Comparison of ENCODE assay signal across 9 cellular contexts in genomic region chr1:23184203-23184602, GRCh38. TPM values are rescaled to one million over a fixed set of nuclear protein-coding genes. Genes with fewer than 3 reads are reported as not detected.
DNase-seq lines count a peak whose midpoint lies in the region; ATAC-seq and TF ChIP-seq lines count a peak whose summit lies in the region.
"Had no signal": no experiment of that assay in that cellular context is flagged by ENCODE, and none has a peak within 500 bp of the region (broad histone marks: within the 10 kb centered on the region; RNA-seq: fewer than 3 reads in every experiment).

No MANE protein-coding gene starts in this region.

- dilution Hi-C loops in mammary epithelial cell (cut with HindIII; ENCODE audit: low sequenced_read_pairs) = loop anchor here (5.0 kb wide), 3 partner anchors 77 to 202 kb away; no protein-coding TSS in a partner anchor

- H3K36me3 ChIP-seq in ACC112 (ENCODE audit: insufficient read depth, low read length) = no peaks in the 10 kb centered on the region
- H3K36me3 ChIP-seq in HCT116 (ENCODE audit: control insufficient read depth in 1 of 2, insufficient read depth in 2 of 2, low read length in 2 of 2) = no peaks in the 10 kb centered on the region
- H3K36me3 ChIP-seq in mammary epithelial cell (ENCODE audit: insufficient read depth, low read length) = no peaks in the 10 kb centered on the region

- H3K9me3 ChIP-seq in HCT116 (ENCODE audit: control insufficient read depth in 1 of 2, insufficient read depth in 1 of 2, low read depth in 1 of 2, low read length in 2 of 2) (no peaks in the 10 kb centered on the region), mammary epithelial cell (replicated peaks; ENCODE audit: insufficient read depth, low read length) (no peaks in the 10 kb centered on the region)

- TF ChIP-seq RAD21 in HCT116 (IDR thresholded peaks at IDR 0.05; ENCODE audit: low read depth) = no peak

- H2AFZ ChIP-seq in ACC112 (ENCODE audit: low read length, unreplicated experiment) (peak overlapping the region; percentile 80), HCT116 (ENCODE audit: low read depth, low read length, poor library complexity, severe bottlenecking) (peak overlapping the region; percentile 82), mammary epithelial cell (ENCODE audit: low read depth, low read length) (no peak overlapping the region)

- no peak overlapping the region for H3K9ac ChIP-seq in HCT116 (ENCODE audit: low read length)
- H3K9ac ChIP-seq in mammary epithelial cell (ENCODE audit: insufficient read depth, low read length) = no peak overlapping the region

- DNase-seq in HCT116 (ENCODE audit: low read depth, low spot score) (no peak), astrocyte of the spinal cord (ENCODE audit: low read depth, low spot score) (no peak), NCI-H2081 (lab: John Stamatoyannopoulos, UW) (no peak), mammary epithelial cell (no peak), NCI-H526 (lab: John Stamatoyannopoulos, UW) (no peak)
- DNase-seq in naive thymus-derived CD8-positive, alpha-beta T cell = no peak
- no peak for DNase-seq in stimulated activated CD4-positive, alpha-beta T cell treated with anti-CD3 and anti-CD28 coated beads, Interleukin-12 subunit alpha, Interleukin-12 subunit beta, amount 100 ng/mL, for 4 hours
- DNase-seq: DMS 273 treated with DMSO at 0.1 percent for 48 hours had no signal

- H4K20me1 ChIP-seq in HCT116 (ENCODE audit: insufficient read depth) (no peaks in the 10 kb centered on the region), mammary epithelial cell (ENCODE audit: insufficient read depth, low read length) (no peaks in the 10 kb centered on the region)

- H3K27me3 ChIP-seq in ACC112 (ENCODE audit: insufficient read depth, low read length) = no peaks in the 10 kb centered on the region
- H3K27me3 ChIP-seq in HCT116 (ENCODE audit: insufficient read depth, low read length) = no peaks in the 10 kb centered on the region
- no peaks in the 10 kb centered on the region for H3K27me3 ChIP-seq in mammary epithelial cell (ENCODE audit: insufficient read depth, low read length)

- H3K4me1 ChIP-seq in ACC112 (ENCODE audit: control insufficient read depth, insufficient read depth, low read length, unreplicated experiment) = peaks cover 9% of the 10 kb centered on the region
- peaks cover 15 to 26% of the 10 kb centered on the region in 2 experiments for H3K4me1 ChIP-seq in HCT116 (ENCODE audit: control insufficient read depth in 1 of 2, insufficient read depth in 2 of 2, low read length in 2 of 2)
- peaks cover 17% of the 10 kb centered on the region for H3K4me1 ChIP-seq in mammary epithelial cell (ENCODE audit: insufficient read depth, low read length)

- in situ Hi-C loops in astrocyte of the spinal cord (cut with HindIII; ENCODE audit: low sequenced_read_pairs) (loop anchor here (10.0 kb wide), 1 partner anchor 89 kb away; no protein-coding TSS in a partner anchor), mammary epithelial cell (cut with MboI; ENCODE audit: low sequenced_read_pairs in 2 of 2) (loop anchor here (10.0 to 25.0 kb wide), 3 partner anchors 91 to 353 kb away; partner anchors contain the start of genes E2F2 (in 1 of the 2) and LACTBL1 (in 1 of the 2))

- peaks cover 3 to 10% (median 4%) of the 10 kb centered on the region in 4 donors for H3K4me1 Mint-ChIP-seq in naive thymus-derived CD8-positive, alpha-beta T cell

- H3K9me3 Mint-ChIP-seq in naive thymus-derived CD8-positive, alpha-beta T cell = no peaks in the 10 kb centered on the region

- peak overlapping the region; percentile 60 to 82 (median 72) for H3K4me3 Mint-ChIP-seq in naive thymus-derived CD8-positive, alpha-beta T cell

- H3K4me3 ChIP-seq in ACC112 (ENCODE audit: low read depth, low read length) (peak overlapping the region; percentile 69), HCT116 (replicated peaks in 1 of 2; ENCODE audit: low read depth in 1 of 2, low read length in 2 of 2) (no peak overlapping the region), astrocyte of the spinal cord (ENCODE audit: low read depth, low read length) (peak overlapping the region; percentile 27), mammary epithelial cell (replicated peaks in 1 of 3; ENCODE audit: insufficient read depth in 1 of 3, low read depth in 2 of 3, low read length in 3 of 3) (no peak overlapping the region)

- POLR2A ChIA-PET in HCT116 (lab: Charles Lee) = interaction anchor here (0.8 to 1.7 kb wide), 4 partner anchors 14 to 208 kb away, joined by 3 to 9 read pairs (median 4); partner anchors contain the start of gene LUZP1
- POLR2A ChIA-PET in naive thymus-derived CD8-positive, alpha-beta T cell (lab: Charles Lee) = interaction anchor here (0.5 to 2.8 kb wide), 3 partner anchors 12 to 85 kb away, joined by 4 to 24 read pairs (median 4); partner anchors contain the start of gene LUZP1

- H3K4me2 ChIP-seq in HCT116 (ENCODE audit: low read length) = peak overlapping the region; percentile 52; the same call in 1 of the 2 replicates
- no peak overlapping the region for H3K4me2 ChIP-seq in mammary epithelial cell (ENCODE audit: insufficient read depth, low read depth, low read length)

- WGBS in mammary epithelial cell (ENCODE audit: low coverage, missing lambda C conversion rate) = 45% methylated on average over 2 of the region's 2 CpGs

- BruUV-seq in HCT116 (replicated peaks; lab: Mats Ljungman, UMichigan) = no TSS peak
- no TSS peak for BruUV-seq in mammary epithelial cell (replicated peaks; lab: Mats Ljungman, UMichigan)

- H3K27me3 Mint-ChIP-seq in naive thymus-derived CD8-positive, alpha-beta T cell = peaks cover 0 to 12% (median under 1%) of the 10 kb centered on the region in 5 donors

- H3K27ac ChIP-seq in ACC112 (ENCODE audit: low read depth, low read length) (no peak overlapping the region), HCT116 (ENCODE audit: low read depth, low read length) (no peak overlapping the region), mammary epithelial cell (ENCODE audit: insufficient read depth, low read depth, low read length) (no peak overlapping the region)

- no peaks in the 10 kb centered on the region for H3K79me2 ChIP-seq in ACC112 (ENCODE audit: control insufficient read depth, insufficient read depth, low read length, unreplicated experiment)
- no peaks in the 10 kb centered on the region for H3K79me2 ChIP-seq in HCT116 (ENCODE audit: insufficient read depth, low read length)
- no peaks in the 10 kb centered on the region for H3K79me2 ChIP-seq in mammary epithelial cell (ENCODE audit: insufficient read depth, low read length)

- no peak for TF ChIP-seq CTCF in HCT116 (IDR thresholded peaks at IDR 0.05 in 2 of 3, conservative IDR thresholded peaks at IDR 0.05 in 1 of 3; ENCODE audit: borderline replicate concordance in 1 of 3, insufficient read depth in 1 of 3, low read depth in 2 of 3, low read length in 2 of 3)
- no peak for TF ChIP-seq CTCF in astrocyte of the spinal cord (IDR thresholded peaks at IDR 0.05; ENCODE audit: low read depth, low read length)
- no peak for TF ChIP-seq CTCF in mammary epithelial cell (conservative IDR thresholded peaks at IDR 0.05 in 1 of 2, IDR thresholded peaks at IDR 0.05 in 1 of 2; ENCODE audit: extremely low read depth in 1 of 2, insufficient read depth in 1 of 2, low read depth in 1 of 2, low read length in 2 of 2)

- no peaks in the 10 kb centered on the region for H3K9me2 ChIP-seq in HCT116 (ENCODE audit: insufficient read depth)

- peak overlapping the region in 2 of 10 donors; percentile 14 to 80 for H3K27ac Mint-ChIP-seq in naive thymus-derived CD8-positive, alpha-beta T cell

- H3K36me3 Mint-ChIP-seq in naive thymus-derived CD8-positive, alpha-beta T cell = no peaks in the 10 kb centered on the region

- no peak for TF ChIP-seq POLR2A in HCT116 (IDR thresholded peaks at IDR 0.05; ENCODE audit: borderline replicate concordance, extremely low read depth, insufficient read depth, insufficient read length)

- RAD21 ChIA-PET in HCT116 (lab: Charles Lee; ENCODE audit: low non-redundant PET in 1 of 2, low total read pairs in 2 of 2, uncharacterized antibody in 2 of 2, unreplicated experiment in 2 of 2) = interaction anchor here (0.6 to 3.3 kb wide), 11 partner anchors 14 to 355 kb away, joined by 3 to 26 read pairs (median 4); no protein-coding TSS in a partner anchor

- intact Hi-C loops in HCT116 (cut with micrococcal nuclease) = loop anchor here (1.0 kb wide), 2 partner anchors 86 to 208 kb away; no protein-coding TSS in a partner anchor
- intact Hi-C loops in mammary epithelial cell (cut with micrococcal nuclease) = loop anchor here (1.0 to 5.0 kb wide), 4 partner anchors 26 to 208 kb away; partner anchors contain the start of genes KDM1A and TEX46

- CTCF ChIA-PET in HCT116 (lab: Charles Lee) = interaction anchor here (0.9 to 7.3 kb wide), 21 partner anchors 9 to 356 kb away, joined by 3 to 158 read pairs (median 5); partner anchors contain the start of genes HTR1D and LUZP1
- CTCF ChIA-PET in mammary epithelial cell (lab: Charles Lee; ENCODE audit: low non-redundant PET) = interaction anchor here (0.6 to 1.9 kb wide), 7 partner anchors 13 to 85 kb away, joined by 3 to 23 read pairs (median 5); partner anchors contain the start of gene HTR1D

- ATAC-seq in HCT116 = no peak
- peak; percentile 29 to 33 for ATAC-seq in naive thymus-derived CD8-positive, alpha-beta T cell

TF ChIP-seq in HCT116, 20 proteins besides CTCF, POLR2A, EP300 and RAD21 (continues in another document):
- TF ChIP-seq SP1 (IDR thresholded peaks at IDR 0.05; ENCODE audit: low read depth) = no peak
- TF ChIP-seq EGR1 (IDR thresholded peaks at IDR 0.05; ENCODE audit: low read depth) = no peak
- TF ChIP-seq SRF (IDR thresholded peaks at IDR 0.05; ENCODE audit: low read depth) = no peak

RNA-seq across cellular contexts. Expression of gene LUZP1, which starts 15.5 kb away (rescaled TPM):
- total RNA-seq in HCT116 (2021; ENCODE audit: unreplicated experiment) (22.4 TPM), mammary epithelial cell (10 to 100 TPM; 55.2 to 83.2 TPM)
- polyA plus RNA-seq in HCT116 (2012) = 9.2 and 10.2 TPM in 2 replicates
- total RNA-seq in naive thymus-derived CD8-positive, alpha-beta T cell = 10 to 100 TPM; 14.4 to 16.8 TPM
- 10 to 100 TPM in 2 of 3 donors, 1 to 10 TPM in 1; 8.1 to 12.2 (median 10.2) TPM for polyA plus RNA-seq in naive thymus-derived CD8-positive, alpha-beta T cell
- 30.1 TPM for polyA plus RNA-seq in mammary epithelial cell
- 80.3 TPM for polyA minus RNA-seq in mammary epithelial cell

RNA-seq across cellular contexts. Expression of gene HTR1D, which starts 33.1 kb away (rescaled TPM):
- total RNA-seq in HCT116 (2021; ENCODE audit: unreplicated experiment) = 3.5 TPM
- polyA plus RNA-seq in HCT116 (2012) = 2.9 and 3.4 TPM in 2 replicates
- total RNA-seq in naive thymus-derived CD8-positive, alpha-beta T cell = not detected
- not detected for polyA plus RNA-seq in naive thymus-derived CD8-positive, alpha-beta T cell
- total RNA-seq in mammary epithelial cell = under 1 TPM; 0.33 to 0.47 TPM
- 0.45 TPM for polyA plus RNA-seq in mammary epithelial cell
- polyA minus RNA-seq in mammary epithelial cell = 1.2 TPM

Comparison
In these comparisons a context has a peak if more than half of its experiments do, and no peak if none do; other contexts are left out.
1. H3K4me3 ChIP-seq: peak in ACC112 (single experiment) and astrocyte of the spinal cord (single experiment); none in HCT116 (0 of 2) and mammary epithelial cell (0 of 3).